Comparison of ENCODE assay signal across 34 cellular contexts in genomic region chr5:77669677-77670076, GRCh38. TPM values are rescaled to one million over a fixed set of nuclear protein-coding genes. Genes with fewer than 3 reads are reported as not detected.
"Had no signal": no experiment of that assay in that cellular context is flagged by ENCODE, and none has a peak within 500 bp of the region (broad histone marks: within the 10 kb centered on the region; RNA-seq: fewer than 3 reads in every experiment).

No MANE protein-coding gene starts in this region.

- DNase-seq: dermis blood vessel endothelial cell; effector memory CD4-positive, alpha-beta T cell; foreskin keratinocyte; heart left ventricle; kidney; mammary epithelial cell; naive thymus-derived CD8-positive, alpha-beta T cell; nephron progenitor cell; nucleus accumbens; psoas muscle; right cardiac atrium; sigmoid colon; stimulated activated CD4-positive, alpha-beta T cell treated with anti-CD3 and anti-CD28 coated beads, Interleukin-2, amount 100 ng/mL, for 24 hours; stimulated activated CD4-positive, alpha-beta T cell treated with anti-CD3 and anti-CD28 coated beads, Interleukin-4, amount 100 ng/mL, for 24 hours; stimulated activated naive CD8-positive, alpha-beta T cell treated with anti-CD3 and anti-CD28 coated beads, Interleukin-15, Interleukin-2, amounts not matched to agents 100 U/mL and 50 U/mL, for 24 hours; substantia nigra; testis; tibial artery had no signal

- H3K4me2 ChIP-seq: hepatocyte had no signal

- H2AFZ ChIP-seq: hepatocyte had no signal

- H3K27ac ChIP-seq: esophagus muscularis mucosa, foreskin keratinocyte, gastroesophageal sphincter, heart left ventricle, hepatocyte, psoas muscle, sigmoid colon, testis, tibial artery had no signal

- H3K4me3 ChIP-seq: esophagus muscularis mucosa, gastroesophageal sphincter, heart left ventricle, hepatocyte, psoas muscle, sigmoid colon, testis, tibial artery had no signal

- H3K27me3 ChIP-seq: testis had no signal

- H3K9me3 Mint-ChIP-seq: stimulated activated effector memory CD8-positive, alpha-beta T cell treated with anti-CD3 and anti-CD28 coated beads, Interleukin-12 subunit alpha, Interleukin-12 subunit beta, amount 100 ng/mL, for 72 hours; type B pancreatic cell had no signal

- H3K4me1 Mint-ChIP-seq: naive thymus-derived CD8-positive, alpha-beta T cell; nephron progenitor cell; stimulated activated effector memory CD8-positive, alpha-beta T cell treated with anti-CD3 and anti-CD28 coated beads, Interleukin-12 subunit alpha, Interleukin-12 subunit beta, amount 100 ng/mL, for 72 hours had no signal

- H3K4me1 ChIP-seq: esophagus muscularis mucosa, foreskin keratinocyte, gastroesophageal sphincter, heart left ventricle, psoas muscle, sigmoid colon, testis, tibial artery had no signal

- H3K79me2 ChIP-seq: hepatocyte had no signal

- ATAC-seq: foreskin keratinocyte; gastroesophageal sphincter; heart left ventricle; left lobe of liver; naive thymus-derived CD8-positive, alpha-beta T cell; psoas muscle; right cardiac atrium; stimulated activated effector memory CD8-positive, alpha-beta T cell treated with anti-CD3 and anti-CD28 coated beads, Interleukin-12 subunit alpha, Interleukin-12 subunit beta, amount 100 ng/mL, for 72 hours; stimulated activated naive CD8-positive, alpha-beta T cell treated with anti-CD3 and anti-CD28 coated beads, Interleukin-15, Interleukin-2, amounts not matched to agents 100 U/mL and 50 U/mL, for 24 hours had no signal

- H3K27ac Mint-ChIP-seq: naive thymus-derived CD8-positive, alpha-beta T cell; nephron progenitor cell; stimulated activated effector memory CD8-positive, alpha-beta T cell treated with anti-CD3 and anti-CD28 coated beads, Interleukin-12 subunit alpha, Interleukin-12 subunit beta, amount 100 ng/mL, for 72 hours; type B pancreatic cell had no signal

- H3K9me3 ChIP-seq: esophagus muscularis mucosa, heart left ventricle, psoas muscle, sigmoid colon, testis, tibial artery had no signal

- H3K36me3 ChIP-seq: esophagus muscularis mucosa, gastroesophageal sphincter, heart left ventricle, sigmoid colon, tibial artery had no signal

- FAIRE-seq: endothelial cell of umbilical vein, kidney had no signal

- H3K36me3 Mint-ChIP-seq: stimulated activated effector memory CD8-positive, alpha-beta T cell treated with anti-CD3 and anti-CD28 coated beads, Interleukin-12 subunit alpha, Interleukin-12 subunit beta, amount 100 ng/mL, for 72 hours; type B pancreatic cell had no signal

- H3K4me3 Mint-ChIP-seq: naive thymus-derived CD8-positive, alpha-beta T cell; nephron progenitor cell; stimulated activated effector memory CD8-positive, alpha-beta T cell treated with anti-CD3 and anti-CD28 coated beads, Interleukin-12 subunit alpha, Interleukin-12 subunit beta, amount 100 ng/mL, for 72 hours; type B pancreatic cell had no signal

RNA-seq across cellular contexts. Expression of gene OTP, which starts 31.2 kb away (rescaled TPM):
- total RNA-seq: dermis blood vessel endothelial cell; endothelial cell of umbilical vein; epithelial cell of proximal tubule; esophagus muscularis mucosa; fibroblast of lung; foreskin keratinocyte; hepatocyte; kidney; left lobe of liver; lower leg skin; mesenteric fat pad; myocyte; naive thymus-derived CD8-positive, alpha-beta T cell; osteocyte; psoas muscle; renal cortical epithelial cell; right cardiac atrium; sigmoid colon; skeletal muscle tissue; urinary bladder had no signal
- polyA plus RNA-seq: endothelial cell of umbilical vein; fibroblast of lung; foreskin keratinocyte; heart left ventricle; hepatocyte; mammary epithelial cell; naive thymus-derived CD8-positive, alpha-beta T cell; right cardiac atrium; sigmoid colon; urinary bladder had no signal
